In genomic region chr1:162696286-162696862, GRCh38 we compare ENCODE assay signal across 8 cellular contexts.
A peak's percentile ranks its signal among the peaks of the same experiment; 100 is the strongest.
DNase-seq lines count a peak whose midpoint lies in the region; ATAC-seq, FAIRE-seq and TF ChIP-seq lines count a peak whose summit lies in the region.

No MANE protein-coding gene starts in this region.

- no peak for FAIRE-seq in GM19239 (lab: Jason Lieb, UNC)

- H4K91ac ChIP-seq in IMR-90 (ENCODE audit: insufficient read depth, low read depth, low read length) = peak overlapping the region; percentile 67

- peak overlapping the region; percentile 30; the same call in 1 of the 2 replicates for H2BK20ac ChIP-seq in IMR-90 (ENCODE audit: low read depth, low read length)

- no TSS peak for BruUV-seq in IMR-90 (replicated peaks; lab: Mats Ljungman, UMichigan)

- peak overlapping the region; percentile 33; the same call in 1 of the 2 replicates for H2AK5ac ChIP-seq in IMR-90 (ENCODE audit: low read depth, low read length)

- peak overlapping the region; percentile 73 for H2BK5ac ChIP-seq in IMR-90 (ENCODE audit: low read depth, low read length, poor library complexity, severe bottlenecking)

- no peak for TF ChIP-seq CTCF in IMR-90 (conservative IDR thresholded peaks at IDR 0.05; ENCODE audit: low read depth, low read length)

- H3K56ac ChIP-seq in IMR-90 (ENCODE audit: extremely low read depth, insufficient read depth, low read length) = 0 out of 2 replicates have a peak overlapping the region, but pooled peaks have one; percentile 15

- in situ Hi-C loops in IMR-90 (cut with MboI; ENCODE audit: low sequenced_read_pairs) = no loop called here

- peaks cover 2% of the 10 kb centered on the region for H3K36me3 ChIP-seq in IMR-90 (ENCODE audit: control insufficient read depth, insufficient read depth, low read length)
- no peaks in the 10 kb centered on the region for H3K36me3 ChIP-seq in neuron (ENCODE audit: insufficient read depth, low read length)

- TF ChIP-seq POLR2A in IMR-90 (IDR thresholded peaks at IDR 0.05; ENCODE audit: low read depth, low read length) = no peak

- H3K4ac ChIP-seq in IMR-90 (ENCODE audit: low read depth, low read length) = peak overlapping the region; percentile 64

- peak; percentile 93 for ATAC-seq in IMR-90 (ENCODE audit: low read depth)
- ATAC-seq in HG03432 (IDR thresholded peaks at IDR 0.05; ENCODE audit: unreplicated experiment) = no peak
- ATAC-seq in GM18520 (IDR thresholded peaks at IDR 0.05; ENCODE audit: unreplicated experiment) = no peak

- H2BK120ac ChIP-seq in IMR-90 (ENCODE audit: low read depth, low read length) = peak overlapping the region; percentile 50

- peak overlapping the region; percentile 71 for H2AFZ ChIP-seq in IMR-90 (replicated peaks; ENCODE audit: low read length, poor library complexity)
- peak overlapping the region; percentile 30 for H2AFZ ChIP-seq in neuron (ENCODE audit: low read depth, low read length)

- DNase-seq in IMR-90 (peak; percentile 93), SHP77 treated with DMSO at 0.1 percent for 48 hours (lab: John Stamatoyannopoulos, UW) (peak; percentile 95), fibroblast of the conjunctiva (ENCODE audit: low read depth) (peak; percentile 97), GM19239 (ENCODE audit: insufficient read length, low spot score) (no peak)
- no peak for DNase-seq in stimulated activated CD8-positive, alpha-beta memory T cell treated with anti-CD3 and anti-CD28 coated beads, Interleukin-4, amount 100 ng/mL, for 48 hours

- H3K9ac ChIP-seq in IMR-90 (ENCODE audit: low read depth, low read length) = peak overlapping the region; percentile 30

- no peak overlapping the region; the same call in 1 of the 2 replicates for H4K5ac ChIP-seq in IMR-90 (ENCODE audit: low read depth, low read length)

- peaks cover 31% of the 10 kb centered on the region for H3K9me1 ChIP-seq in IMR-90 (ENCODE audit: insufficient read depth, low read length)

- H3K14ac ChIP-seq in IMR-90 (replicated peaks; ENCODE audit: low read depth, low read length) = peak overlapping the region; percentile 24; the same call in 1 of the 2 replicates

- peaks cover 27% of the 10 kb centered on the region for H3K4me1 ChIP-seq in IMR-90 (ENCODE audit: control insufficient read depth, insufficient read depth, low read length)
- peaks cover 18% of the 10 kb centered on the region for H3K4me1 ChIP-seq in neuron (ENCODE audit: insufficient read depth, low read length)

- H3K4me2 ChIP-seq in IMR-90 (ENCODE audit: low read depth, low read length) = peak overlapping the region; percentile 74

- H3K4me3 ChIP-seq in IMR-90 (ENCODE audit: insufficient read depth, low read depth, low read length) (no peak overlapping the region), neuron (ENCODE audit: low read length) (peak overlapping the region; percentile 9)

- 17% methylated on average over 1 of the region's 5 CpGs; no CpG with 5 or more reads in 1 of the 2 experiments for WGBS in IMR-90 (ENCODE audit: extremely low coverage in 2 of 2, insufficient read length in 1 of 2), 2 experiments

- H3K27me3 ChIP-seq in IMR-90 (ENCODE audit: control insufficient read depth, insufficient read depth, low read length) = no peaks in the 10 kb centered on the region
- no peaks in the 10 kb centered on the region for H3K27me3 ChIP-seq in neuron (ENCODE audit: insufficient read depth, low read length)

- H4K20me1 ChIP-seq in IMR-90 (ENCODE audit: insufficient read depth, low read length) = peaks cover 77% of the 10 kb centered on the region; the same call in 1 of the 2 replicates

- CTCF ChIA-PET in IMR-90 (lab: Yijun Ruan, JAX) = interaction anchor here (0.7 kb wide), 2 partner anchors 66 to 946 kb away, joined by 4 to 8 read pairs; no protein-coding TSS in a partner anchor

- POLR2A ChIA-PET in IMR-90 (lab: Charles Lee; ENCODE audit: unreplicated experiment) = interaction anchor here (0.6 kb wide), 1 partner anchor 16 kb away, joined by 3 read pairs; no protein-coding TSS in a partner anchor

- intact Hi-C loops in IMR-90 (cut with micrococcal nuclease) = loop anchor here (2.0 kb wide), 1 partner anchor 14 kb away; no protein-coding TSS in a partner anchor

- peak overlapping the region; percentile 33; the same call in 1 of the 2 replicates for H3K18ac ChIP-seq in IMR-90 (ENCODE audit: low read depth, low read length)

- H2AK9ac ChIP-seq in IMR-90 (replicated peaks; ENCODE audit: low read depth, low read length, poor library complexity) = peak overlapping the region; percentile 66

- TF ChIP-seq RAD21 in IMR-90 (IDR thresholded peaks at IDR 0.05; ENCODE audit: low read length) = no peak

- H3K9me3 ChIP-seq in IMR-90 (ENCODE audit: control insufficient read depth, insufficient read depth, low read length) (no peaks in the 10 kb centered on the region), neuron (ENCODE audit: low read length) (no peaks in the 10 kb centered on the region)

- dilution Hi-C loops in IMR-90 (cut with HindIII; ENCODE audit: low sequenced_read_pairs, unreplicated experiment) = no loop called here

- peak overlapping the region; percentile 68; the same call in 1 of the 2 replicates for H3K23ac ChIP-seq in IMR-90 (ENCODE audit: low read depth, low read length)

- H2BK15ac ChIP-seq in IMR-90 (ENCODE audit: low read depth, low read length) = no peak overlapping the region

- peaks cover 64 to 92% of the 10 kb centered on the region in 2 experiments for H3K79me1 ChIP-seq in IMR-90 (ENCODE audit: low read depth in 1 of 2, low read length in 2 of 2)

- peak overlapping the region; percentile 4 to 7; a peak in 1 of 4 replicates for H4K8ac ChIP-seq in IMR-90 (ENCODE audit: low read depth in 2 of 2, low read length in 2 of 2)

- peak overlapping the region; percentile 80 for H3K27ac ChIP-seq in IMR-90 (ENCODE audit: insufficient read depth, low read length)

TF ChIP-seq in IMR-90, 13 proteins besides CTCF, POLR2A, EP300 and RAD21:
- TF ChIP-seq RCOR1 (IDR thresholded peaks at IDR 0.05; ENCODE audit: insufficient replicate concordance, low read length) (no peak), MAFK (IDR thresholded peaks at IDR 0.05; ENCODE audit: low read depth, low read length) (no peak), NFE2L2 (IDR thresholded peaks at IDR 0.05; ENCODE audit: low read depth, low read length) (no peak), MAZ (IDR thresholded peaks at IDR 0.05; ENCODE audit: borderline replicate concordance, low read depth, low read length) (no peak; the same call in 1 of the 2 replicates)

Comparison
In these comparisons a context has a peak if more than half of its experiments do, and no peak if none do; other contexts are left out.
1. DNase-seq: peak in IMR-90 (single experiment), SHP77 treated with DMSO at 0.1 percent for 48 hours (single experiment) and fibroblast of the conjunctiva (single experiment); none in stimulated activated CD8-positive, alpha-beta memory T cell treated with anti-CD3 and anti-CD28 coated beads, Interleukin-4, amount 100 ng/mL, for 48 hours (single experiment) and GM19239 (single experiment).